In genomic region chr7:146654048-146654447, GRCh38 we compare ENCODE assay signal across 17 cellular contexts.
DNase-seq lines count a peak whose midpoint lies in the region; ATAC-seq and TF ChIP-seq lines count a peak whose summit lies in the region.
"Had no signal": no experiment of that assay in that cellular context is flagged by ENCODE, and none has a peak within 500 bp of the region (broad histone marks: within the 10 kb centered on the region; RNA-seq: fewer than 3 reads in every experiment).

No MANE protein-coding gene starts in this region.

- H3K4me3 ChIP-seq in KMS-11 (IDR thresholded peaks at IDR 0.05; ENCODE audit: insufficient read depth, low read depth, low read length) = no peak overlapping the region
- H3K4me3 ChIP-seq in Peyer's patch = no peak overlapping the region
- H3K4me3 ChIP-seq: BLaER1 treated with 17β-estradiol and CSF1 and Interleukin-3, amounts not matched to agents 10 nM and 100 nM; left ventricle myocardium inferior had no signal

- DNase-seq in NCI-H774 (lab: John Stamatoyannopoulos, UW) (peak; percentile 20), cerebellar cortex (ENCODE audit: low spot score) (peak; percentile 78), smooth muscle cell of the brain vasculature (ENCODE audit: low read depth, low spot score) (peak; percentile 69), Peyer's patch (no peak), left colon (no peak)
- DNase-seq in naive thymus-derived CD8-positive, alpha-beta T cell = no peak
- DNase-seq: activated CD8-positive, alpha-beta T cell treated with anti-CD3 and anti-CD28 coated beads, Interleukin-2, amount 10 ng/mL, durations not matched to agents 7 days and 5 days; foreskin fibroblast; IMR-90; left ventricle myocardium inferior; NCI-H226; posterior cingulate gyrus; small intestine; SW 1271 had no signal

- TF ChIP-seq CTCF in KMS-11 (conservative IDR thresholded peaks at IDR 0.05; ENCODE audit: low read depth, low read length) (no peak), Peyer's patch (IDR thresholded peaks at IDR 0.05) (no peak)

- no peaks in the 10 kb centered on the region for H3K27me3 Mint-ChIP-seq in naive thymus-derived CD8-positive, alpha-beta T cell

- H4K20me1 ChIP-seq in KMS-11 (ENCODE audit: insufficient read depth) = no peaks in the 10 kb centered on the region
- H4K20me1 ChIP-seq: BLaER1 treated with 17β-estradiol and CSF1 and Interleukin-3, amounts not matched to agents 10 nM and 100 nM had no signal

- H3K9ac ChIP-seq in KMS-11 = no peak overlapping the region; the same call in 1 of the 2 replicates
- H3K9ac ChIP-seq: BLaER1 treated with 17β-estradiol and CSF1 and Interleukin-3, amounts not matched to agents 10 nM and 100 nM had no signal

- no peaks in the 10 kb centered on the region for H3K9me3 ChIP-seq in Peyer's patch
- H3K9me3 ChIP-seq: BLaER1 treated with 17β-estradiol and CSF1 and Interleukin-3, amounts not matched to agents 10 nM and 100 nM; left ventricle myocardium inferior had no signal

- H3K27me3 ChIP-seq in KMS-11 (ENCODE audit: insufficient read depth, low read depth) (no peaks in the 10 kb centered on the region), Peyer's patch (no peaks in the 10 kb centered on the region)
- H3K27me3 ChIP-seq: BLaER1 treated with 17β-estradiol and CSF1 and Interleukin-3, amounts not matched to agents 10 nM and 100 nM had no signal

- no peak overlapping the region for H3K4me3 Mint-ChIP-seq in naive thymus-derived CD8-positive, alpha-beta T cell
- H3K4me3 Mint-ChIP-seq: activated CD8-positive, alpha-beta T cell treated with anti-CD3 and anti-CD28 coated beads, Interleukin-2, amount 10 ng/mL, durations not matched to agents 7 days and 5 days had no signal

- peak overlapping the region; percentile 36; the same call in 1 of the 2 replicates for H2AFZ ChIP-seq in KMS-11 (ENCODE audit: low read depth)

- H3K27ac ChIP-seq in KMS-11 (peak overlapping the region; percentile 60), Peyer's patch (no peak overlapping the region)
- H3K27ac ChIP-seq: BLaER1 treated with 17β-estradiol and CSF1 and Interleukin-3, amounts not matched to agents 10 nM and 100 nM; left ventricle myocardium inferior; RWPE1 had no signal

- peaks cover 0 to 15% (median 3%) of the 10 kb centered on the region in 9 donors for H3K9me3 Mint-ChIP-seq in naive thymus-derived CD8-positive, alpha-beta T cell

- ATAC-seq in naive thymus-derived CD8-positive, alpha-beta T cell = no peak
- ATAC-seq in left colon = no peak
- ATAC-seq: activated CD8-positive, alpha-beta T cell treated with anti-CD3 and anti-CD28 coated beads, Interleukin-2, amount 10 ng/mL, durations not matched to agents 7 days and 5 days had no signal

- no peaks in the 10 kb centered on the region for H3K79me2 ChIP-seq in KMS-11 (ENCODE audit: insufficient read depth, low read depth)

- intact Hi-C loops in left colon (cut with DNase I, micrococcal nuclease) = no loop called here

- H3K4me1 ChIP-seq in KMS-11 (ENCODE audit: low read depth, poor library complexity, severe bottlenecking) (peaks cover 86% of the 10 kb centered on the region), Peyer's patch (no peaks in the 10 kb centered on the region)
- H3K4me1 ChIP-seq: left ventricle myocardium inferior had no signal

- peaks cover 0 to 6% (median 0%) of the 10 kb centered on the region in 4 donors for H3K4me1 Mint-ChIP-seq in naive thymus-derived CD8-positive, alpha-beta T cell

- POLR2A ChIA-PET in naive thymus-derived CD8-positive, alpha-beta T cell (lab: Charles Lee) = no interaction called here

- TF ChIP-seq POLR2A in Peyer's patch (IDR thresholded peaks at IDR 0.05) = no peak

- H3K36me3 Mint-ChIP-seq in naive thymus-derived CD8-positive, alpha-beta T cell = no peaks in the 10 kb centered on the region

- peak overlapping the region; percentile 49 for H3K4me2 ChIP-seq in KMS-11
- H3K4me2 ChIP-seq: BLaER1 treated with 17β-estradiol and CSF1 and Interleukin-3, amounts not matched to agents 10 nM and 100 nM had no signal

- H3K36me3 ChIP-seq in KMS-11 (ENCODE audit: insufficient read depth) (no peaks in the 10 kb centered on the region), Peyer's patch (no peaks in the 10 kb centered on the region)
- H3K36me3 ChIP-seq: BLaER1 treated with 17β-estradiol and CSF1 and Interleukin-3, amounts not matched to agents 10 nM and 100 nM; left ventricle myocardium inferior had no signal

- no peak overlapping the region for H3K27ac Mint-ChIP-seq in naive thymus-derived CD8-positive, alpha-beta T cell
- H3K27ac Mint-ChIP-seq: activated CD8-positive, alpha-beta T cell treated with anti-CD3 and anti-CD28 coated beads, Interleukin-2, amount 10 ng/mL, durations not matched to agents 7 days and 5 days had no signal

Comparison
In these comparisons a context has a peak if more than half of its experiments do, and no peak if none do; other contexts are left out.
1. DNase-seq: peak in NCI-H774 (single experiment), cerebellar cortex (single experiment) and smooth muscle cell of the brain vasculature (single experiment); none in Peyer's patch (0 of 3), naive thymus-derived CD8-positive, alpha-beta T cell (0 of 10) and left colon (0 of 2).